In the genomic region with DNA sequence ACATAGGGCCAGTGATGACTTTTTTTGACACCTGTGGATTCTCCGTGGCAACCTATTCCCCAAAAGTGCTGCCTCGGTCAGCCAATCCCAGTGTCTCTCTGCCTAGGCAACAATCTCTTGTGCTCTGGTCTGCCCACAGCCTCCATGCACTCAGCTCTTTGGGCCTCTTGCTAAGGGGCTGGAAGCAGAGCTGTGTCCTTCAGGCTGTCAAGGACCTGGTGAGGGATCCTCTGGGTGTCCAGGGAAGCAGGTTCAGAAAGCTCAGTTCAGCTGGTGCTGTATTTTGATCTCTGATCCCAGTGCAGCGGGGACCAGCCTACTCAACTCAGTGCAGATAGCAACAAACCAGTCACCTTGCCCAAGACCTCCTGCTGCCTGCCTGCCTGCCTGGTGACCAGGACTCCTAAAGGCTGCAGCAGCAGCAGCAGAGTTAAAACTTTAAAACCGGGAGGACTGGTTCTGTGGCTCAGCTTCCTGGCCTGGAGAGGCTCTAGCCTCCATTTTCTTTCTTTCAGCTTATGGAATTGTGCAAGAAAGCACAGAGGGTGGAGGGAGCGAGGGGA, we compare ENCODE assay signal across 16 cellular contexts. TPM values are rescaled to one million over a fixed set of nuclear protein-coding genes. Genes with fewer than 3 reads are reported as not detected.
A peak's percentile ranks its signal among the peaks of the same experiment; 100 is the strongest.
DNase-seq lines count a peak whose midpoint lies in the region; ATAC-seq and TF ChIP-seq lines count a peak whose summit lies in the region.
"Had no signal": no experiment of that assay in that cellular context is flagged by ENCODE, and none has a peak within 500 bp of the region (broad histone marks: within the 10 kb centered on the region; RNA-seq: fewer than 3 reads in every experiment).

No MANE protein-coding gene starts in this region.

- in situ Hi-C loops in transverse colon (cut with MboI; ENCODE audit: low pct_ligation_motif_present in 1 of 4, low pct_unique_long_range_greater_than_20kb in 1 of 4, low sequenced_read_pairs in 3 of 4): no loop called here

- H3K27ac Mint-ChIP-seq in activated naive CD8-positive, alpha-beta T cell treated with anti-CD3 and anti-CD28 coated beads for 36 hours: no peak overlapping the region

- no peak for TF ChIP-seq POLR2A in transverse colon (IDR thresholded peaks at IDR 0.05)

- H3K36me3 Mint-ChIP-seq in activated naive CD8-positive, alpha-beta T cell treated with anti-CD3 and anti-CD28 coated beads for 36 hours: no peaks in the 10 kb centered on the region

- TF ChIP-seq CTCF in WERI-Rb-1 (IDR thresholded peaks at IDR 0.05; ENCODE audit: low read depth, low read length) (no peak), transverse colon (IDR thresholded peaks at IDR 0.05) (no peak)

- peak; percentile 18 for DNase-seq in activated CD4-positive, CD25-positive, alpha-beta regulatory T cell treated with anti-CD3 and anti-CD28 coated beads, Interleukin-2, amount 50 U/mL, for 72 hours
- no peak for DNase-seq in activated CD4-positive, CD25-positive, alpha-beta regulatory T cell (lab: John Stamatoyannopoulos, UW)
- peak; percentile 4 for DNase-seq in WERI-Rb-1
- peak; percentile 75 for DNase-seq in left kidney (ENCODE audit: low read depth, low spot score)
- DNase-seq in transverse colon: peak; percentile 5
- DNase-seq in GM19238 (ENCODE audit: insufficient read length, low spot score): no peak
- DNase-seq in activated naive CD8-positive, alpha-beta T cell treated with anti-CD3 and anti-CD28 coated beads for 36 hours: no peak
- DNase-seq: ACHN; anterior cingulate cortex; left ventricle myocardium inferior; NCI-H2029; NK-92 treated with Interleukin-12 subunit alpha and Interleukin-12 subunit beta, amount 100 ng/mL, for 24 hours had no signal

- ATAC-seq in HG02840 (IDR thresholded peaks at IDR 0.05; ENCODE audit: low FRiP score, unreplicated experiment): no peak

- H3K9me3 ChIP-seq in WERI-Rb-1 (ENCODE audit: severe bottlenecking) (no peaks in the 10 kb centered on the region), transverse colon (no peaks in the 10 kb centered on the region)
- H3K9me3 ChIP-seq: left ventricle myocardium inferior, thoracic aorta had no signal

- 40 to 81% methylated on average over 1 to 5 of the region's 5 CpGs for WGBS in transverse colon (ENCODE audit: low coverage in 1 of 2), 2 donors

- H3K4me3 ChIP-seq in WERI-Rb-1 (ENCODE audit: low read depth, low read length) (no peak overlapping the region), transverse colon (no peak overlapping the region)
- H3K4me3 ChIP-seq: dorsolateral prefrontal cortex, left ventricle myocardium inferior, SK-N-MC, thoracic aorta had no signal

- H3K4me3 Mint-ChIP-seq in activated naive CD8-positive, alpha-beta T cell treated with anti-CD3 and anti-CD28 coated beads for 36 hours: no peak overlapping the region

- H3K27me3 Mint-ChIP-seq in activated naive CD8-positive, alpha-beta T cell treated with anti-CD3 and anti-CD28 coated beads for 36 hours: peaks cover 3% of the 10 kb centered on the region

- H3K9me3 Mint-ChIP-seq in activated naive CD8-positive, alpha-beta T cell treated with anti-CD3 and anti-CD28 coated beads for 36 hours: no peaks in the 10 kb centered on the region

- TF ChIP-seq EP300 in transverse colon (IDR thresholded peaks at IDR 0.05; ENCODE audit: low read depth): no peak

- intact Hi-C loops in transverse colon (cut with DNase I; ENCODE audit: low total_unique reads): no loop called here

- H3K27me3 ChIP-seq in WERI-Rb-1 (ENCODE audit: insufficient read depth, low read depth, severe bottlenecking) (no peaks in the 10 kb centered on the region), transverse colon (peaks cover 6% of the 10 kb centered on the region)

- no peak overlapping the region for H3K27ac ChIP-seq in WERI-Rb-1
- no peak overlapping the region for H3K27ac ChIP-seq in transverse colon
- H3K27ac ChIP-seq: dorsolateral prefrontal cortex, left ventricle myocardium inferior, SK-N-MC, thoracic aorta had no signal

- H3K4me1 ChIP-seq in transverse colon: no peaks in the 10 kb centered on the region

- no peaks in the 10 kb centered on the region for H3K4me1 Mint-ChIP-seq in activated naive CD8-positive, alpha-beta T cell treated with anti-CD3 and anti-CD28 coated beads for 36 hours

- no peaks in the 10 kb centered on the region for H3K36me3 ChIP-seq in WERI-Rb-1
- no peaks in the 10 kb centered on the region for H3K36me3 ChIP-seq in transverse colon
- H3K36me3 ChIP-seq: left ventricle myocardium inferior, thoracic aorta had no signal

RNA-seq across cellular contexts. Expression of gene PAK6, which starts 6.2 kb away (rescaled TPM):
- 1 to 10 TPM; 3.0 to 7.5 (median 4.5) TPM for total RNA-seq in transverse colon
- under 1 TPM; 0.18 to 0.35 TPM for total RNA-seq in activated naive CD8-positive, alpha-beta T cell treated with anti-CD3 and anti-CD28 coated beads for 36 hours

RNA-seq across cellular contexts. Expression of gene ANKRD63, which starts 37.8 kb away (rescaled TPM):
- not detected for total RNA-seq in transverse colon
- not detected for total RNA-seq in activated naive CD8-positive, alpha-beta T cell treated with anti-CD3 and anti-CD28 coated beads for 36 hours
- total RNA-seq: left ventricle myocardium inferior, thoracic aorta had no signal

Comparison
In these comparisons a context has a peak if more than half of its experiments do, and no peak if none do; other contexts are left out.
1. DNase-seq: peak in activated CD4-positive, CD25-positive, alpha-beta regulatory T cell treated with anti-CD3 and anti-CD28 coated beads, Interleukin-2, amount 50 U/mL, for 72 hours (single experiment), WERI-Rb-1 (single experiment), left kidney (single experiment) and transverse colon (single experiment); none in activated CD4-positive, CD25-positive, alpha-beta regulatory T cell (0 of 4), GM19238 (single experiment) and activated naive CD8-positive, alpha-beta T cell treated with anti-CD3 and anti-CD28 coated beads for 36 hours (single experiment).